In genomic region chr1:72690871-72691270, GRCh38 we compare ENCODE assay signal across 31 cellular contexts.
"Had no signal": no experiment of that assay in that cellular context is flagged by ENCODE, and none has a peak within 500 bp of the region (broad histone marks: within the 10 kb centered on the region; RNA-seq: fewer than 3 reads in every experiment).

No MANE protein-coding gene starts in this region.

- H3K4me3 ChIP-seq: cardiac muscle cell, MG63, SJCRH30, SK-N-MC had no signal

- H3K4me1 Mint-ChIP-seq: activated CD4-positive, alpha-beta T cell treated with anti-CD3 and anti-CD28 coated beads, Interleukin-2, amount 10 ng/mL, durations not matched to agents 24 days and 14 days; activated naive CD8-positive, alpha-beta T cell treated with anti-CD3 and anti-CD28 coated beads for 36 hours; activated T-helper 17 cell treated with anti-CD3 and anti-CD28 coated beads, Interleukin-2, amount 50 U/mL, for 72 hours; central memory CD8-positive, alpha-beta T cell had no signal

- ATAC-seq: activated CD8-positive, alpha-beta T cell treated with anti-CD3 and anti-CD28 coated beads for 36 hours; activated T-cell treated with anti-CD3 and anti-CD28 coated beads, Interleukin-2, amount 50 U/mL, for 72 hours; activated T-helper 17 cell treated with anti-CD3 and anti-CD28 coated beads, Interleukin-2, amount 50 U/mL, for 72 hours; Panc1 had no signal

- DNase-seq: activated CD4-positive, alpha-beta T cell treated with anti-CD3 and anti-CD28 coated beads, Interleukin-2, amount 10 ng/mL, durations not matched to agents 24 days and 14 days; activated CD4-positive, alpha-beta T cell treated with anti-CD3 and anti-CD28 coated beads, Interleukin-2, amount 50 U/mL, for 4 hours; activated CD8-positive, alpha-beta T cell treated with anti-CD3 and anti-CD28 coated beads for 36 hours; activated effector memory CD4-positive, alpha-beta T cell treated with anti-CD3 and anti-CD28 coated beads, Interleukin-2, amount 50 U/mL, for 16 hours; activated naive CD4-positive, alpha-beta T cell; activated naive CD4-positive, alpha-beta T cell treated with anti-CD3 and anti-CD28 coated beads, Interleukin-2, amount 50 U/mL, for 16 hours; activated naive CD8-positive, alpha-beta T cell treated with anti-CD3 and anti-CD28 coated beads for 36 hours; activated T-cell treated with anti-CD3 and anti-CD28 coated beads, Interleukin-2, amount 50 U/mL, for 1 hour; activated T-cell treated with anti-CD3 and anti-CD28 coated beads, Interleukin-2, amount 50 U/mL, for 72 hours; amniotic stem cell; aorta; MG63; NCI-H1092; NCI-H146; NCI-H187; NCI-H2029 treated with DMSO at 0.1 percent for 48 hours; NCI-H2107; NCI-H2171; NCI-H510A; NCI-H526; NCI-H748 treated with DMSO at 0.1 percent for 48 hours; SHP77 had no signal

- H3K36me3 ChIP-seq: cardiac muscle cell, MG63, SJCRH30 had no signal

- H3K27me3 Mint-ChIP-seq: activated CD4-positive, alpha-beta T cell treated with anti-CD3 and anti-CD28 coated beads, Interleukin-2, amount 10 ng/mL, durations not matched to agents 24 days and 14 days; activated CD8-positive, alpha-beta T cell treated with anti-CD3 and anti-CD28 coated beads for 36 hours; activated naive CD8-positive, alpha-beta T cell treated with anti-CD3 and anti-CD28 coated beads for 36 hours; activated T-helper 17 cell treated with anti-CD3 and anti-CD28 coated beads, Interleukin-2, amount 50 U/mL, for 72 hours; central memory CD8-positive, alpha-beta T cell had no signal

- H3K36me3 Mint-ChIP-seq: activated naive CD8-positive, alpha-beta T cell treated with anti-CD3 and anti-CD28 coated beads for 36 hours had no signal

- H3K27me3 ChIP-seq: cardiac muscle cell, MG63, SJCRH30 had no signal

- H3K27ac Mint-ChIP-seq: activated CD4-positive, alpha-beta T cell treated with anti-CD3 and anti-CD28 coated beads, Interleukin-2, amount 10 ng/mL, durations not matched to agents 24 days and 14 days; activated CD8-positive, alpha-beta T cell treated with anti-CD3 and anti-CD28 coated beads for 36 hours; activated naive CD8-positive, alpha-beta T cell treated with anti-CD3 and anti-CD28 coated beads for 36 hours; activated T-cell treated with anti-CD3 and anti-CD28 coated beads, Interleukin-2, amount 50 U/mL, for 72 hours; activated T-helper 17 cell treated with anti-CD3 and anti-CD28 coated beads, Interleukin-2, amount 50 U/mL, for 72 hours; T-helper 1 cell treated with Interleukin-12 subunit alpha and Interleukin-12 subunit beta and Interleukin-4 antibody, amounts not matched to agents 30 μg/mL and 1 μg/mL, for 36 hours; T-helper 2 cell treated with Interferon-gamma antibody and Interleukin-4, amounts not matched to agents 5 μg/mL and 100 μg/mL, for 36 hours had no signal

- H3K4me3 Mint-ChIP-seq: activated CD4-positive, alpha-beta T cell treated with anti-CD3 and anti-CD28 coated beads, Interleukin-2, amount 10 ng/mL, durations not matched to agents 24 days and 14 days; activated CD8-positive, alpha-beta T cell treated with anti-CD3 and anti-CD28 coated beads for 36 hours; activated naive CD8-positive, alpha-beta T cell treated with anti-CD3 and anti-CD28 coated beads for 36 hours; activated T-cell treated with anti-CD3 and anti-CD28 coated beads, Interleukin-2, amount 50 U/mL, for 72 hours; activated T-helper 17 cell treated with anti-CD3 and anti-CD28 coated beads, Interleukin-2, amount 50 U/mL, for 72 hours; central memory CD8-positive, alpha-beta T cell; T-helper 1 cell treated with Interleukin-12 subunit alpha and Interleukin-12 subunit beta and Interleukin-4 antibody, amounts not matched to agents 30 μg/mL and 1 μg/mL, for 36 hours; T-helper 2 cell treated with Interferon-gamma antibody and Interleukin-4, amounts not matched to agents 5 μg/mL and 100 μg/mL, for 36 hours had no signal

- H3K4me1 ChIP-seq: SJCRH30 had no signal

- H3K9me3 ChIP-seq: MG63 had no signal

- H3K27ac ChIP-seq: cardiac muscle cell, SJCRH30, SK-N-MC had no signal

- FAIRE-seq: TTC549 had no signal
